Comparison of ENCODE assay signal across 30 cellular contexts in the genomic region with DNA sequence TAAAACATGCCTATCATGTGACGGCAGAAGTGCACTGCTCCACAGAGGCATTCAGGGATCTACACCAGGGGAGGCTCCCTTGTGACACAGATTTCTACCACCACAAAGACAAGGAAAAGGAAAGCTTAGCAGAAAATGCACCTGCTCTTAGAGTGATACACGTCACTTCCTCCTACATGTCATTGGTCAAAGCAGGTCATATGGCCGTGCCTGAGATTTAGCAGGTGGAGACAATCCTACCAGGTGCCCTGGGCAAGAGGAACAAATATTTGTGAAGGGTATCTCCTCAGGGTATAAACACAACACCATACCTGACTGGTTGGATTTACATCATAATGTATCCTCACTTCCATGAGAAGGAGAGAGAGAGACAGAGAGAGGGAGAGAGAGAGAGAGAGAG.
"Had no signal": no experiment of that assay in that cellular context is flagged by ENCODE, and none has a peak within 500 bp of the region (broad histone marks: within the 10 kb centered on the region; RNA-seq: fewer than 3 reads in every experiment).

No MANE protein-coding gene starts in this region.

- H3K36me3 ChIP-seq: brain microvascular endothelial cell, WERI-Rb-1 had no signal

- H3K4me3 ChIP-seq: coronary artery, dorsolateral prefrontal cortex had no signal

- FAIRE-seq: astrocyte, bronchial epithelial cell, frontal cortex had no signal

- H3K27me3 ChIP-seq: brain microvascular endothelial cell had no signal

- ATAC-seq: activated CD4-positive, alpha-beta T cell treated with anti-CD3 and anti-CD28 coated beads for 36 hours; activated naive CD4-positive, alpha-beta T cell treated with anti-CD3 and anti-CD28 coated beads, Interleukin-2, amount 50 U/mL, for 72 hours; activated T-cell treated with anti-CD3 and anti-CD28 coated beads, Interleukin-2, amount 50 U/mL, for 72 hours; esophagus mucosa; T-helper 17 cell had no signal

- H3K27ac ChIP-seq: brain microvascular endothelial cell, coronary artery, dorsolateral prefrontal cortex, WERI-Rb-1 had no signal

- DNase-seq: activated CD4-positive, alpha-beta memory T cell treated with anti-CD3 and anti-CD28 coated beads, Interleukin-2, amount 10 ng/mL, durations not matched to agents 7 days and 5 days; activated CD4-positive, alpha-beta T cell treated with anti-CD3 and anti-CD28 coated beads for 36 hours; activated CD4-positive, alpha-beta T cell treated with anti-CD3 and anti-CD28 coated beads, Interleukin-2, amount 10 ng/mL, durations not matched to agents 7 days and 5 days; activated CD4-positive, alpha-beta T cell treated with anti-CD3 and anti-CD28 coated beads, Interleukin-2, amount 50 U/mL, for 4 hours; activated CD4-positive, CD25-positive, alpha-beta regulatory T cell; activated CD4-positive, CD25-positive, alpha-beta regulatory T cell treated with anti-CD3 and anti-CD28 coated beads, Interleukin-2, amount 50 U/mL, for 72 hours; activated CD8-positive, alpha-beta memory T cell treated with anti-CD3 and anti-CD28 coated beads, Interleukin-2, amount 50 U/mL, for 48 hours; activated gamma-delta T cell; activated naive CD4-positive, alpha-beta T cell; activated naive CD4-positive, alpha-beta T cell treated with anti-CD3 and anti-CD28 coated beads, Interleukin-2, amount 10 ng/mL, durations not matched to agents 7 days and 5 days; activated naive CD8-positive, alpha-beta T cell treated with anti-CD3 and anti-CD28 coated beads, Interleukin-2, amount 10 ng/mL, durations not matched to agents 7 days and 5 days; activated T-cell treated with anti-CD3 and anti-CD28 coated beads for 4 hours; activated T-cell treated with anti-CD3 and anti-CD28 coated beads, Interleukin-2, amount 50 U/mL, for 24 hours; activated T-cell treated with anti-CD3 and anti-CD28 coated beads, Interleukin-2, amount 50 U/mL, for 72 hours; brain microvascular endothelial cell; dorsolateral prefrontal cortex; effector memory CD4-positive, alpha-beta T cell; endodermal cell; foreskin fibroblast; head of caudate nucleus; T-helper 1 cell; T-helper 17 cell; T1000; WERI-Rb-1 had no signal
